ENCODE assay signal across 7 cellular contexts in genomic region chr7:50197547-50197946, GRCh38.
DNase-seq lines count a peak whose midpoint lies in the region; ATAC-seq and TF ChIP-seq lines count a peak whose summit lies in the region.

No MANE protein-coding gene starts in this region.

- peak; percentile 52 to 58 for DNase-seq in activated CD4-positive, alpha-beta T cell treated with anti-CD3 and anti-CD28 coated beads, Interleukin-2, amount 50 U/mL, for 4 hours
- DNase-seq in omental fat pad (ENCODE audit: low spot score) (no peak), SIG-M5 treated with dmso at 0.1 percent for 504 hours (lab: John Stamatoyannopoulos, UW; ENCODE audit: unreplicated experiment) (no peak), heart left ventricle (no peak), A673 (ENCODE audit: low spot score) (no peak)

- TF ChIP-seq CTCF in omental fat pad (IDR thresholded peaks at IDR 0.05): no peak
- no peak for TF ChIP-seq CTCF in heart left ventricle (IDR thresholded peaks at IDR 0.05)
- no peak for TF ChIP-seq CTCF in A673 (conservative IDR thresholded peaks at IDR 0.05; ENCODE audit: low read depth, low read length)

- H3K4me1 ChIP-seq in heart left ventricle: peaks cover 0 to 9% (median 0%) of the 10 kb centered on the region in 12 donors
- H3K4me1 ChIP-seq in A673 (ENCODE audit: insufficient read depth, low read length, poor library complexity, severe bottlenecking): no peaks in the 10 kb centered on the region

- H3K27ac ChIP-seq in heart left ventricle: no peak overlapping the region
- H3K27ac ChIP-seq in A673 (ENCODE audit: low read depth, low read length, poor library complexity, severe bottlenecking): no peak overlapping the region

- H3K36me3 ChIP-seq in heart left ventricle (no peaks in the 10 kb centered on the region), A673 (ENCODE audit: insufficient read depth, low read length, poor library complexity, severe bottlenecking) (no peaks in the 10 kb centered on the region)

- no peak overlapping the region for H3K4me3 ChIP-seq in heart left ventricle
- H3K4me3 ChIP-seq in A673 (ENCODE audit: low read depth, low read length, poor library complexity, severe bottlenecking): no peak overlapping the region

- intact Hi-C loops in heart left ventricle (cut with DNase I) (no loop called here), A673 (cut with micrococcal nuclease; ENCODE audit: unreplicated experiment) (no loop called here)

- ATAC-seq in GM19455 (IDR thresholded peaks at IDR 0.05; ENCODE audit: unreplicated experiment) (peak; percentile 88), HG03097 (IDR thresholded peaks at IDR 0.05; ENCODE audit: low FRiP score, unreplicated experiment) (peak; percentile 72), omental fat pad (ENCODE audit: low FRiP score) (peak; percentile 43), heart left ventricle (no peak)

- 55 to 75% (median 65%) methylated on average over 6 to 9 of the region's 9 CpGs for WGBS in heart left ventricle, 4 donors

- no peaks in the 10 kb centered on the region for H3K9me3 ChIP-seq in heart left ventricle
- H3K9me3 ChIP-seq in A673 (ENCODE audit: low read depth, low read length, poor library complexity, severe bottlenecking): no peaks in the 10 kb centered on the region

- BruUV-seq in A673 (replicated peaks; lab: Mats Ljungman, UMichigan): no TSS peak

- POLR2A ChIA-PET in A673 (lab: Charles Lee; ENCODE audit: low non-redundant PET): interaction anchor here (0.6 kb wide), 1 partner anchor 10 kb away, joined by 12 read pairs; no protein-coding TSS in a partner anchor

- H3K27me3 ChIP-seq in heart left ventricle: peaks cover 0 to 3% (median 0%) of the 10 kb centered on the region in 9 donors
- peaks cover 23% of the 10 kb centered on the region for H3K27me3 ChIP-seq in A673 (replicated peaks; ENCODE audit: insufficient read depth, low read depth, low read length, poor library complexity)

- CTCF ChIA-PET in A673 (lab: Charles Lee): no interaction called here

- TF ChIP-seq POLR2A in heart left ventricle (IDR thresholded peaks at IDR 0.05): no peak

Comparison
In these comparisons a context has a peak if more than half of its experiments do, and no peak if none do; other contexts are left out.
1. ATAC-seq: peak in GM19455 (single experiment), HG03097 (single experiment) and omental fat pad (single experiment); none in heart left ventricle (0 of 4).
2. DNase-seq: peak in activated CD4-positive, alpha-beta T cell treated with anti-CD3 and anti-CD28 coated beads, Interleukin-2, amount 50 U/mL, for 4 hours (2 of 2); none in omental fat pad (single experiment), SIG-M5 treated with dmso at 0.1 percent for 504 hours (single experiment), heart left ventricle (0 of 5) and A673 (single experiment).